In the genomic region with DNA sequence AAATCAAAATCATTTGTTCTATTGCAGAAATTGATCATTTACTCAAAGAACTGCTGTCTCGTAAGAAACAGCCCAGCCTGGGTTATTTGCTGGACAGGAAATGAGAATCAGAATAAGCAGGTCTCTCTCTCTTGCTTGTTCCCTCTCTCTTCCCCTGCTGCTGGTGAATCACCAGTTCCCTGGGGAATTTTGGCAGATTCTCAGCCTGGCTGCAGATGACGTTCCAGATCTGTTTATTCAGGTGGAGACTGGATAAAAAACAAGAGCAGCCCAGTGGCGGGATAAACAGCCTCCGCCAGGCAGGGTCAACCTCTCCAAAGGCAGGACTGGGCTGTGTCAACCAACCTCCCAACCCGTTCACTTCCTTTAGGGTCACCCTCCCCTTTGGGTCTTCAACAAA, we compare ENCODE assay signal across 9 cellular contexts.
DNase-seq lines count a peak whose midpoint lies in the region; ATAC-seq and TF ChIP-seq lines count a peak whose summit lies in the region.
"Had no signal": no experiment of that assay in that cellular context is flagged by ENCODE, and none has a peak within 500 bp of the region (broad histone marks: within the 10 kb centered on the region; RNA-seq: fewer than 3 reads in every experiment).

No MANE protein-coding gene starts in this region.

- H3K27me3 ChIP-seq in H9 (ENCODE audit: insufficient read depth, low read length) (no peaks in the 10 kb centered on the region), Panc1 (ENCODE audit: control insufficient read depth, insufficient read depth, low read length) (no peaks in the 10 kb centered on the region), osteoblast (ENCODE audit: insufficient read depth, low read length) (no peaks in the 10 kb centered on the region)

- no peak overlapping the region for H3K9ac ChIP-seq in H9 (ENCODE audit: extremely low read depth, insufficient read length, low read length)
- H3K9ac ChIP-seq: KMS-11 had no signal

- in situ Hi-C loops in Panc1 (cut with HindIII; ENCODE audit: low pct_unique_long_range_greater_than_20kb, low sequenced_read_pairs): no loop called here

- H3K18ac ChIP-seq in H9 (ENCODE audit: insufficient read length, low read depth, low read length): no peak overlapping the region

- peaks cover 71% of the 10 kb centered on the region in 2 experiments for H3K4me1 Mint-ChIP-seq in H9

- intact Hi-C loops in Panc1 (cut with micrococcal nuclease; ENCODE audit: unreplicated experiment): no loop called here
- intact Hi-C loops in posterior vena cava (cut with DNase I): no loop called here

- no peak overlapping the region for H2BK12ac ChIP-seq in H9 (ENCODE audit: insufficient read length, low read depth, low read length)

- H3K27me3 Mint-ChIP-seq in H9 (ENCODE audit: low read depth): no peaks in the 10 kb centered on the region; the same call in 1 of the 2 replicates

- H3K36me3 Mint-ChIP-seq in H9 (ENCODE audit: insufficient read depth in 1 of 3, low read depth in 3 of 3): peaks cover 23 to 67% (median 55%) of the 10 kb centered on the region in 3 experiments

- DNase-seq in H9: no peak
- DNase-seq in Panc1 (ENCODE audit: low read depth, low spot score): peak; percentile 38
- DNase-seq in fibroblast of gingiva (ENCODE audit: low read depth): peak; percentile 98
- DNase-seq in osteoblast (ENCODE audit: insufficient read length, low spot score, missing footprints): peak; percentile 93
- no peak for DNase-seq in globus pallidus (ENCODE audit: low spot score)
- no peak for DNase-seq in posterior vena cava (ENCODE audit: low spot score)
- no peak for DNase-seq in NK-92 (lab: John Stamatoyannopoulos, UW; ENCODE audit: unreplicated experiment)

- peak overlapping the region; percentile 0 to 69 (median 19); a peak in 4 of 7 replicates for H3K27ac Mint-ChIP-seq in H9

- H3K27ac ChIP-seq in H9 (ENCODE audit: insufficient read length, low read depth, low read length): no peak overlapping the region
- no peak overlapping the region for H3K27ac ChIP-seq in Panc1 (ENCODE audit: low read length)
- H3K27ac ChIP-seq in osteoblast (ENCODE audit: low read depth, low read length): peak overlapping the region; percentile 77
- H3K27ac ChIP-seq: KMS-11 had no signal

- H3K4me1 ChIP-seq in H9 (ENCODE audit: insufficient read depth, low read length): peaks cover 23% of the 10 kb centered on the region
- H3K4me1 ChIP-seq in Panc1 (ENCODE audit: control insufficient read depth, insufficient read depth, low read length): no peaks in the 10 kb centered on the region
- peaks cover 39% of the 10 kb centered on the region for H3K4me1 ChIP-seq in osteoblast (ENCODE audit: insufficient read depth, low read length)

- no peak overlapping the region for H4K91ac ChIP-seq in H9 (ENCODE audit: insufficient read length, low read depth, low read length)

- no peak overlapping the region for H2BK15ac ChIP-seq in H9 (ENCODE audit: low read depth, low read length)

- H3K36me3 ChIP-seq in Panc1 (ENCODE audit: control insufficient read depth, insufficient read depth, low read length) (no peaks in the 10 kb centered on the region), osteoblast (ENCODE audit: insufficient read depth, low read length) (no peaks in the 10 kb centered on the region)

- no peak overlapping the region for H3T11ph ChIP-seq in H9 (ENCODE audit: low read length)

- WGBS in H9 (ENCODE audit: extremely low coverage, insufficient read length, low lambda C conversion rate): no CpG with 5 or more reads among the region's 5 CpGs

- peaks cover 1% of the 10 kb centered on the region for H3K9me3 ChIP-seq in H9 (ENCODE audit: control insufficient read depth, low read depth, low read length)
- H3K9me3 ChIP-seq in Panc1 (ENCODE audit: control insufficient read depth, insufficient read depth, low read depth, low read length): no peaks in the 10 kb centered on the region
- H3K9me3 ChIP-seq in osteoblast (ENCODE audit: low read depth, low read length): no peaks in the 10 kb centered on the region

- no peak overlapping the region for H2BK120ac ChIP-seq in H9 (ENCODE audit: low read depth, low read length, poor library complexity, severe bottlenecking)

- H3K14ac ChIP-seq in H9 (ENCODE audit: insufficient read depth, low read length): no peak overlapping the region

- peak; percentile 86 for ATAC-seq in Panc1
- no peak for ATAC-seq in GM18517 (IDR thresholded peaks at IDR 0.05; ENCODE audit: unreplicated experiment)

- H2AFZ ChIP-seq in H9 (ENCODE audit: low read length): no peak overlapping the region
- peak overlapping the region; percentile 62 for H2AFZ ChIP-seq in osteoblast (ENCODE audit: low read length)

- BruUV-seq in Panc1 (replicated peaks; lab: Mats Ljungman, UMichigan): no TSS peak

- H3K23ac ChIP-seq in H9 (ENCODE audit: insufficient read length, low read depth, low read length): no peak overlapping the region

- H4K5ac ChIP-seq in H9 (ENCODE audit: insufficient read length, low read depth, low read length): no peak overlapping the region

- no peak overlapping the region for H4K8ac ChIP-seq in H9 (replicated peaks; ENCODE audit: insufficient read length, low read depth, low read length)

- POLR2A ChIA-PET in Panc1 (lab: Charles Lee): no interaction called here

- peaks cover 26% of the 10 kb centered on the region for H3K79me1 ChIP-seq in H9 (ENCODE audit: insufficient read depth, low read depth, low read length, poor library complexity, severe bottlenecking)

- H3K9me3 Mint-ChIP-seq in H9: peaks cover 8 to 11% of the 10 kb centered on the region in 2 experiments

- no peak overlapping the region for H2AK5ac ChIP-seq in H9 (ENCODE audit: insufficient read length, low read length)

- no peak overlapping the region for H3K4me3 Mint-ChIP-seq in H9

- H3K4me3 ChIP-seq in Panc1 (ENCODE audit: low read depth in 2 of 2, low read length in 2 of 2) (no peak overlapping the region), osteoblast (ENCODE audit: insufficient read depth, low read length) (peak overlapping the region; percentile 18)

- H3K79me2 ChIP-seq in H9 (ENCODE audit: insufficient read depth, low read length) (peaks cover 58% of the 10 kb centered on the region), osteoblast (ENCODE audit: insufficient read depth, low read length) (no peaks in the 10 kb centered on the region)

- no peak overlapping the region for H3K4ac ChIP-seq in H9 (ENCODE audit: low read depth, low read length)

- H4K20me1 ChIP-seq in H9 (ENCODE audit: control insufficient read depth, insufficient read depth, insufficient read length) (no peaks in the 10 kb centered on the region), osteoblast (ENCODE audit: insufficient read depth, low read length) (no peaks in the 10 kb centered on the region)

- no peak for TF ChIP-seq CTCF in H9 (conservative IDR thresholded peaks at IDR 0.05)
- TF ChIP-seq CTCF in Panc1 (IDR thresholded peaks at IDR 0.05): no peak
- TF ChIP-seq CTCF in osteoblast (IDR thresholded peaks at IDR 0.05; ENCODE audit: extremely low read depth, low read depth, low read length): no peak

- no peak overlapping the region for H2BK20ac ChIP-seq in H9 (ENCODE audit: low read depth, low read length, poor library complexity, severe bottlenecking)

- H2BK5ac ChIP-seq in H9 (ENCODE audit: insufficient read length, low read length): no peak overlapping the region

- CTCF ChIA-PET in Panc1 (lab: Charles Lee): no interaction called here

- H3K23me2 ChIP-seq in H9 (ENCODE audit: insufficient read length, low read depth, low read length, poor library complexity, severe bottlenecking): no peaks in the 10 kb centered on the region

- no peak overlapping the region for H3K56ac ChIP-seq in H9 (ENCODE audit: insufficient read length, low read depth, low read length)

- H3K4me2 ChIP-seq in H9 (ENCODE audit: insufficient read depth, insufficient read length, low read length) (no peak overlapping the region), osteoblast (ENCODE audit: insufficient read depth, low read length) (peak overlapping the region; percentile 68)
- H3K4me2 ChIP-seq: KMS-11 had no signal

Comparison
In these comparisons a context has a peak if more than half of its experiments do, and no peak if none do; other contexts are left out.
1. DNase-seq: peak in Panc1 (single experiment), fibroblast of gingiva (single experiment) and osteoblast (single experiment); none in H9 (single experiment), globus pallidus (single experiment), posterior vena cava (single experiment) and NK-92 (single experiment).